14 cellular contexts compared by ENCODE assay signal in the genomic region with DNA sequence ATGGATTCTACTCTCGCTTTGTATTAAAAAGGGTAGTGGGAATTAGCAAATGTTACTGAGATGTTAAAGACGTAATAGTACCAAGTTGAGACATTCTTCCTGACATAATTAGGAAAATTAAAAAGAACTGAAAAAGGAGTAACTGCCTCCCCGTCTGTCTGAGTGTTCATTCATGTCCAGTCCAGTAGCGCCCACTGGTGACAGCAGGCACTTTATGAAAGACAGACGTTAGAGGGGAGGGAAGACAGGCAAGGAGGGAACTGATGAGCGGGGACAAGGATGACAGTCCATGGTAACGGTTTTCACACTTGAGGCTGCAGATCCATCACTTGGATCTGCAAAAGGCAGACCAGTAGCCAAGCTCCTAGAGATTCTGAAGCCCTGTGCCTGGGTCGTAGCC.
DNase-seq lines count a peak whose midpoint lies in the region; ATAC-seq and TF ChIP-seq lines count a peak whose summit lies in the region.
"Had no signal": no experiment of that assay in that cellular context is flagged by ENCODE, and none has a peak within 500 bp of the region (broad histone marks: within the 10 kb centered on the region; RNA-seq: fewer than 3 reads in every experiment).

No MANE protein-coding gene starts in this region.

- H3K36me3 ChIP-seq in PC-9 (ENCODE audit: low read depth), result no peaks in the 10 kb centered on the region
- H3K36me3 ChIP-seq in smooth muscle cell (ENCODE audit: low read depth), result no peaks in the 10 kb centered on the region
- no peaks in the 10 kb centered on the region for H3K36me3 ChIP-seq in right atrium auricular region

- H4K20me1 ChIP-seq in PC-9 (ENCODE audit: insufficient read depth) (no peaks in the 10 kb centered on the region), smooth muscle cell (ENCODE audit: low read depth) (no peaks in the 10 kb centered on the region)

- H3K4me2 ChIP-seq in PC-9, result no peak overlapping the region
- H3K4me2 ChIP-seq in smooth muscle cell, result no peak overlapping the region

- intact Hi-C loops in PC-9 (cut with micrococcal nuclease; ENCODE audit: unreplicated experiment), result no loop called here

- H3F3A ChIP-seq in PC-9 (ENCODE audit: insufficient read depth, low read depth), result no peaks in the 10 kb centered on the region
- H3F3A ChIP-seq in smooth muscle cell (ENCODE audit: low read depth), result peaks cover 16% of the 10 kb centered on the region

- WGBS in smooth muscle cell (ENCODE audit: low lambda C conversion rate), result 83% methylated on average over 8 of the region's 8 CpGs

- POLR2A ChIA-PET in PC-9 (lab: Charles Lee; ENCODE audit: unreplicated experiment), result no interaction called here

- H2AFZ ChIP-seq in PC-9 (no peak overlapping the region), smooth muscle cell (ENCODE audit: low read depth) (no peak overlapping the region)

- no peak overlapping the region for H3K4me3 ChIP-seq in PC-9
- no peak overlapping the region for H3K4me3 ChIP-seq in fibroblast of mammary gland (ENCODE audit: control insufficient read depth, low read depth, low read length)
- no peak overlapping the region for H3K4me3 ChIP-seq in smooth muscle cell
- no peak overlapping the region for H3K4me3 ChIP-seq in right atrium auricular region

- no peaks in the 10 kb centered on the region for H3K9me2 ChIP-seq in PC-9 (ENCODE audit: insufficient read depth)

- DNase-seq in AG09319 (ENCODE audit: extremely low read depth, low read depth), result no peak
- no peak for DNase-seq in PC-9
- peak; percentile 7 for DNase-seq in fibroblast of mammary gland (ENCODE audit: low read depth)
- DNase-seq in smooth muscle cell (lab: John Stamatoyannopoulos, UW; ENCODE audit: unreplicated experiment), result no peak
- DNase-seq in right atrium auricular region (ENCODE audit: low spot score), result no peak
- DNase-seq: activated naive CD8-positive, alpha-beta T cell treated with anti-CD3 and anti-CD28 coated beads, Interleukin-2, amount 50 U/mL, for 24 hours; Calu3; islet precursor cell; NCI-H226; stimulated activated naive CD8-positive, alpha-beta T cell treated with anti-CD3 and anti-CD28 coated beads, Interleukin-15, Interleukin-2, amounts not matched to agents 100 U/mL and 50 U/mL, for 24 hours; SW 1271 had no signal

- CTCF ChIA-PET in PC-9 (lab: Charles Lee), result no interaction called here

- H3K27ac ChIP-seq in PC-9 (no peak overlapping the region), smooth muscle cell (ENCODE audit: low read depth) (no peak overlapping the region), right atrium auricular region (no peak overlapping the region)

- H3K9me3 ChIP-seq in PC-9 (ENCODE audit: insufficient read depth, low read depth) (no peaks in the 10 kb centered on the region), smooth muscle cell (replicated peaks; ENCODE audit: low read depth) (no peaks in the 10 kb centered on the region), right atrium auricular region (no peaks in the 10 kb centered on the region)

- H3K4me1 ChIP-seq in PC-9 (replicated peaks; ENCODE audit: insufficient read depth) (no peaks in the 10 kb centered on the region), smooth muscle cell (ENCODE audit: low read depth) (no peaks in the 10 kb centered on the region), right atrium auricular region (no peaks in the 10 kb centered on the region)

- TF ChIP-seq CTCF in AG09319 (IDR thresholded peaks at IDR 0.05; ENCODE audit: low read depth, low read length) (peak; percentile 47), GM12873 (IDR thresholded peaks at IDR 0.05; ENCODE audit: insufficient read depth, low read depth, low read length, missing control alignments) (peak; percentile 29), PC-9 (conservative IDR thresholded peaks at IDR 0.05) (peak; percentile 49; the same call in 1 of the 2 replicates), fibroblast of mammary gland (conservative IDR thresholded peaks at IDR 0.05; ENCODE audit: control insufficient read depth, insufficient read depth, low read depth, low read length) (peak; percentile 21), smooth muscle cell (IDR thresholded peaks at IDR 0.05; ENCODE audit: borderline replicate concordance, insufficient read depth, poor library complexity, severe bottlenecking) (no peak), right atrium auricular region (IDR thresholded peaks at IDR 0.05) (peak in 1 of 2 donors; percentile 23)

- ATAC-seq in HG02588 (IDR thresholded peaks at IDR 0.05; ENCODE audit: unreplicated experiment), result no peak
- no peak for ATAC-seq in HG03457 (IDR thresholded peaks at IDR 0.05; ENCODE audit: unreplicated experiment)
- ATAC-seq: activated naive CD8-positive, alpha-beta T cell treated with anti-CD3 and anti-CD28 coated beads, Interleukin-2, amount 50 U/mL, for 24 hours; stimulated activated naive CD8-positive, alpha-beta T cell treated with anti-CD3 and anti-CD28 coated beads, Interleukin-15, Interleukin-2, amounts not matched to agents 100 U/mL and 50 U/mL, for 24 hours had no signal

- H3K79me2 ChIP-seq in PC-9 (ENCODE audit: low read depth), result no peaks in the 10 kb centered on the region
- H3K79me2 ChIP-seq in smooth muscle cell (ENCODE audit: low read depth), result no peaks in the 10 kb centered on the region

- H3K27me3 ChIP-seq in PC-9 (ENCODE audit: insufficient read depth, low read depth), result peaks cover 30% of the 10 kb centered on the region
- H3K27me3 ChIP-seq in smooth muscle cell (ENCODE audit: low read depth), result no peaks in the 10 kb centered on the region
- no peaks in the 10 kb centered on the region for H3K27me3 ChIP-seq in right atrium auricular region

- no peak overlapping the region for H3K9ac ChIP-seq in smooth muscle cell (ENCODE audit: low read depth)

- no TSS peak for BruUV-seq in PC-9 (replicated peaks; lab: Mats Ljungman, UMichigan)
